10 cellular contexts compared by ENCODE assay signal in the genomic region with DNA sequence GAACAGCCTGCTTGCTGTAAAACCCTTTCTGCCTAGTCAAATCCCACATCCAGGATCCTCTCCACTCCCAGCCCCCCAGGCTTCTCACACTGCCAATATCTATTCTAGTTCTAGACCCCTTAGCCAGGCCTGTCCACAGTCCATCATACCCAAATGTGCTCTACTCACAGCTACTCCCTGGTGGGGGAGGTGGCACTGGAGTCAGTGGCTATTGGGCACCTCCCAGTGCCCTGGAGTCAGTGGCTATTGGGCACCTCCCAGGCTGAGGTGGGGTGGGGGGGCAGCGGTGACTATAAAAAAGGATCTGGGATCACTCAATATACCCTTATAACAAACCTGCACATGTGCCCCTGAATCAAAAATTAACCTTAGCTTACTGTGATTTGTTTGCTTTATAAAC. TPM values are rescaled to one million over a fixed set of nuclear protein-coding genes. Genes with fewer than 3 reads are reported as not detected.
DNase-seq lines count a peak whose midpoint lies in the region; ATAC-seq and TF ChIP-seq lines count a peak whose summit lies in the region.
"Had no signal": no experiment of that assay in that cellular context is flagged by ENCODE, and none has a peak within 500 bp of the region (broad histone marks: within the 10 kb centered on the region; RNA-seq: fewer than 3 reads in every experiment).

No MANE protein-coding gene starts in this region.

- 14 to 47% methylated on average over 1 of the region's 1 CpG for WGBS in transverse colon (ENCODE audit: low coverage in 1 of 2), 2 donors
- WGBS in sigmoid colon, 2 donors, result 14 to 67% methylated on average over 1 of the region's 1 CpG

- no peaks in the 10 kb centered on the region for H3K36me3 Mint-ChIP-seq in activated naive CD4-positive, alpha-beta T cell treated with anti-CD3 and anti-CD28 coated beads, Interleukin-2, amount 50 U/mL, for 24 hours
- no peaks in the 10 kb centered on the region for H3K36me3 Mint-ChIP-seq in activated naive CD4-positive, alpha-beta T cell treated with anti-CD3 and anti-CD28 coated beads, Interleukin-2, amount 50 U/mL, for 72 hours
- H3K36me3 Mint-ChIP-seq in stimulated activated naive B cell treated with anti-CD40 and anti-IgM and Interleukin-4, amounts not matched to agents 10 μg/mL and 1 μg/mL and 100 μg/mL, for 72 hours, result no peaks in the 10 kb centered on the region

- H3K4me1 ChIP-seq in left lung (peaks cover 0 to 19% of the 10 kb centered on the region in 2 donors), transverse colon (peaks cover 18 to 47% (median 30%) of the 10 kb centered on the region in 4 donors), sigmoid colon (peaks cover 0 to 19% (median 12%) of the 10 kb centered on the region in 4 donors)

- TF ChIP-seq CTCF in VCaP (conservative IDR thresholded peaks at IDR 0.05) (no peak), left lung (IDR thresholded peaks at IDR 0.05) (no peak), transverse colon (IDR thresholded peaks at IDR 0.05) (no peak), sigmoid colon (IDR thresholded peaks at IDR 0.05) (no peak)

- peak overlapping the region; percentile 62 for H3K4me3 Mint-ChIP-seq in activated naive CD4-positive, alpha-beta T cell treated with anti-CD3 and anti-CD28 coated beads, Interleukin-2, amount 50 U/mL, for 24 hours
- H3K4me3 Mint-ChIP-seq in stimulated activated naive B cell treated with anti-CD40 and anti-IgM and Interleukin-4, amounts not matched to agents 10 μg/mL and 1 μg/mL and 100 μg/mL, for 72 hours, result peak overlapping the region in 1 of 2 donors; percentile 87

- H3K9me3 Mint-ChIP-seq in activated naive CD4-positive, alpha-beta T cell treated with anti-CD3 and anti-CD28 coated beads, Interleukin-2, amount 50 U/mL, for 24 hours, result no peaks in the 10 kb centered on the region
- H3K9me3 Mint-ChIP-seq in activated naive CD4-positive, alpha-beta T cell treated with anti-CD3 and anti-CD28 coated beads, Interleukin-2, amount 50 U/mL, for 72 hours, result no peaks in the 10 kb centered on the region
- H3K9me3 Mint-ChIP-seq in stimulated activated naive B cell treated with anti-CD40 and anti-IgM and Interleukin-4, amounts not matched to agents 10 μg/mL and 1 μg/mL and 100 μg/mL, for 72 hours, result no peaks in the 10 kb centered on the region

- H3K27me3 ChIP-seq in left lung (peaks cover 0 to 6% of the 10 kb centered on the region in 2 donors), transverse colon (no peaks in the 10 kb centered on the region), sigmoid colon (no peaks in the 10 kb centered on the region)

- H3K36me3 ChIP-seq in left lung, result no peaks in the 10 kb centered on the region
- peaks cover 0 to 5% (median 0%) of the 10 kb centered on the region in 4 donors for H3K36me3 ChIP-seq in transverse colon
- H3K36me3 ChIP-seq in sigmoid colon, result no peaks in the 10 kb centered on the region

- intact Hi-C loops in left lung (cut with DNase I), result no loop called here
- intact Hi-C loops in transverse colon (cut with DNase I; ENCODE audit: low total_unique reads), result no loop called here
- intact Hi-C loops in sigmoid colon (cut with DNase I), result no loop called here

- peak overlapping the region; percentile 48 to 58 for H3K4me3 ChIP-seq in left lung
- peak overlapping the region in 1 of 4 donors; percentile 35 for H3K4me3 ChIP-seq in transverse colon
- peak overlapping the region in 2 of 4 donors; percentile 38 to 54 for H3K4me3 ChIP-seq in sigmoid colon

- ATAC-seq in activated naive CD4-positive, alpha-beta T cell treated with anti-CD3 and anti-CD28 coated beads, Interleukin-2, amount 50 U/mL, for 72 hours, result no peak
- ATAC-seq in left lung (no peak), GM19452 (IDR thresholded peaks at IDR 0.05; ENCODE audit: unreplicated experiment) (no peak)
- no peak for ATAC-seq in stimulated activated naive B cell treated with anti-CD40 and anti-IgM and Interleukin-4, amounts not matched to agents 10 μg/mL and 1 μg/mL and 100 μg/mL, for 72 hours (replicated peaks)

- TF ChIP-seq EP300 in transverse colon (IDR thresholded peaks at IDR 0.05; ENCODE audit: low read depth) (no peak), sigmoid colon (IDR thresholded peaks at IDR 0.05) (no peak)

- in situ Hi-C loops in transverse colon (cut with MboI; ENCODE audit: low pct_ligation_motif_present in 1 of 4, low pct_unique_long_range_greater_than_20kb in 1 of 4, low sequenced_read_pairs in 3 of 4), result no loop called here

- H3K27ac ChIP-seq in VCaP (peak overlapping the region; percentile 74), left lung (no peak overlapping the region), transverse colon (peak overlapping the region; percentile 78 to 98 (median 87)), sigmoid colon (no peak overlapping the region)

- H3K27ac Mint-ChIP-seq in activated naive CD4-positive, alpha-beta T cell treated with anti-CD3 and anti-CD28 coated beads, Interleukin-2, amount 50 U/mL, for 24 hours, result no peak overlapping the region
- H3K27ac Mint-ChIP-seq in activated naive CD4-positive, alpha-beta T cell treated with anti-CD3 and anti-CD28 coated beads, Interleukin-2, amount 50 U/mL, for 72 hours, result no peak overlapping the region
- no peak overlapping the region for H3K27ac Mint-ChIP-seq in stimulated activated naive B cell treated with anti-CD40 and anti-IgM and Interleukin-4, amounts not matched to agents 10 μg/mL and 1 μg/mL and 100 μg/mL, for 72 hours

- DNase-seq in activated naive CD4-positive, alpha-beta T cell treated with anti-CD3 and anti-CD28 coated beads, Interleukin-2, amount 50 U/mL, for 72 hours (ENCODE audit: low spot score in 2 of 2), result no peak
- DNase-seq in left lung (no peak), transverse colon (peak; percentile 48), sigmoid colon (no peak)
- no peak for DNase-seq in stimulated activated naive B cell treated with anti-CD40 and anti-IgM and Interleukin-4, amounts not matched to agents 10 μg/mL and 1 μg/mL and 100 μg/mL, for 72 hours
- DNase-seq: SIG-M5 had no signal

- TF ChIP-seq POLR2A in transverse colon (IDR thresholded peaks at IDR 0.05) (no peak), sigmoid colon (IDR thresholded peaks at IDR 0.05) (no peak)

- H3K9me3 ChIP-seq in left lung (no peaks in the 10 kb centered on the region), transverse colon (no peaks in the 10 kb centered on the region), sigmoid colon (no peaks in the 10 kb centered on the region)

- H3K27me3 Mint-ChIP-seq in activated naive CD4-positive, alpha-beta T cell treated with anti-CD3 and anti-CD28 coated beads, Interleukin-2, amount 50 U/mL, for 24 hours, result no peaks in the 10 kb centered on the region
- peaks cover 0 to 5% of the 10 kb centered on the region in 2 donors for H3K27me3 Mint-ChIP-seq in stimulated activated naive B cell treated with anti-CD40 and anti-IgM and Interleukin-4, amounts not matched to agents 10 μg/mL and 1 μg/mL and 100 μg/mL, for 72 hours

- peaks cover 7% of the 10 kb centered on the region for H3K4me1 Mint-ChIP-seq in activated naive CD4-positive, alpha-beta T cell treated with anti-CD3 and anti-CD28 coated beads, Interleukin-2, amount 50 U/mL, for 24 hours
- peaks cover 9 to 10% of the 10 kb centered on the region in 2 donors for H3K4me1 Mint-ChIP-seq in stimulated activated naive B cell treated with anti-CD40 and anti-IgM and Interleukin-4, amounts not matched to agents 10 μg/mL and 1 μg/mL and 100 μg/mL, for 72 hours

RNA-seq across cellular contexts. Expression of gene DISP2, which starts 0.8 kb away (rescaled TPM):
- total RNA-seq in activated naive CD4-positive, alpha-beta T cell treated with anti-CD3 and anti-CD28 coated beads, Interleukin-2, amount 50 U/mL, for 72 hours, result under 1 TPM; 0.06 to 0.50 TPM
- total RNA-seq in left lung (1 to 10 TPM in 1 of 2 donors, under 1 TPM in 1; 0.65 to 2.5 TPM), transverse colon (10 to 100 TPM in 2 of 4 donors, 1 to 10 TPM in 2; 8.6 to 12.9 (median 10.9) TPM), sigmoid colon (1 to 10 TPM in 1 of 4 donors, under 1 TPM in 3; 0.16 to 1.1 (median 0.38) TPM)
- 1 to 10 TPM; 1.8 to 3.0 (median 2.8) TPM for polyA plus RNA-seq in sigmoid colon

RNA-seq across cellular contexts. Expression of gene PHGR1, which starts 6.4 kb away (rescaled TPM):
- total RNA-seq in activated naive CD4-positive, alpha-beta T cell treated with anti-CD3 and anti-CD28 coated beads, Interleukin-2, amount 50 U/mL, for 72 hours, result not detected
- total RNA-seq in left lung (not detected), transverse colon (1,000 to 10,000 TPM; 2,387 to 4,992 (median 3,189) TPM), sigmoid colon (1 to 10 TPM in 1 of 4 donors, not detected in 3; 8.2 TPM)
- polyA plus RNA-seq in sigmoid colon, result over 10,000 TPM; 12,817 to 35,077 (median 19,474) TPM
- total RNA-seq: dermis microvascular lymphatic vessel endothelial cell had no signal

RNA-seq across cellular contexts. Expression of gene CCDC9B, which starts 16.5 kb away (rescaled TPM):
- 1 to 10 TPM; 1.6 to 2.8 TPM for total RNA-seq in activated naive CD4-positive, alpha-beta T cell treated with anti-CD3 and anti-CD28 coated beads, Interleukin-2, amount 50 U/mL, for 72 hours
- total RNA-seq in left lung (10 to 100 TPM; 31.7 to 65.4 TPM), transverse colon (10 to 100 TPM; 22.0 to 49.4 (median 36.9) TPM), sigmoid colon (10 to 100 TPM; 43.9 to 97.2 (median 65.3) TPM)
- polyA plus RNA-seq in sigmoid colon, result 10 to 100 TPM in 1 of 3 donors, 1 to 10 TPM in 2; 5.1 to 33.4 (median 7.8) TPM

RNA-seq across cellular contexts. Expression of gene KNSTRN, which starts 25.3 kb away (rescaled TPM):
- total RNA-seq in activated naive CD4-positive, alpha-beta T cell treated with anti-CD3 and anti-CD28 coated beads, Interleukin-2, amount 50 U/mL, for 72 hours, result 10 to 100 TPM; 48.6 to 96.4 TPM
- 10 to 100 TPM; 14.2 to 32.2 TPM for total RNA-seq in left lung
- total RNA-seq in transverse colon, result 10 to 100 TPM in 1 of 4 donors, 1 to 10 TPM in 3; 7.5 to 80.4 (median 8.3) TPM
- total RNA-seq in sigmoid colon, result 10 to 100 TPM in 1 of 4 donors, 1 to 10 TPM in 3; 5.0 to 13.8 (median 6.6) TPM
- 10 to 100 TPM in 1 of 3 donors, 1 to 10 TPM in 2; 6.0 to 18.9 (median 9.5) TPM for polyA plus RNA-seq in sigmoid colon

RNA-seq across cellular contexts. Expression of gene INAFM2, which starts 33.8 kb away (rescaled TPM):
- total RNA-seq in activated naive CD4-positive, alpha-beta T cell treated with anti-CD3 and anti-CD28 coated beads, Interleukin-2, amount 50 U/mL, for 72 hours, result 10 to 100 TPM in 1 of 2 donors, 1 to 10 TPM in 1; 5.8 to 14.2 TPM
- total RNA-seq in left lung (10 to 100 TPM; 27.1 to 37.1 TPM), transverse colon (10 to 100 TPM; 14.5 to 62.1 (median 19.4) TPM), sigmoid colon (10 to 100 TPM; 41.0 to 63.1 (median 51.8) TPM)
- polyA plus RNA-seq in sigmoid colon, result 10 to 100 TPM in 1 of 3 donors, 1 to 10 TPM in 2; 6.6 to 13.4 (median 9.0) TPM

Comparison
In these comparisons a context has a peak if more than half of its experiments do, and no peak if none do; other contexts are left out.
1. H3K27ac ChIP-seq: peak in VCaP (single experiment) and transverse colon (4 of 4); none in left lung (0 of 2) and sigmoid colon (0 of 4).
2. RNA of gene PHGR1, which starts 6.4 kb away (total RNA-seq): 2,387 to 4,992 TPM in transverse colon; 8.2 TPM in sigmoid colon, not detected in activated naive CD4-positive, alpha-beta T cell treated with anti-CD3 and anti-CD28 coated beads, Interleukin-2, amount 50 U/mL, for 72 hours and not detected in left lung; every median in the first group is over 100 times any median in the second.
3. RNA of gene CCDC9B, which starts 16.5 kb away (total RNA-seq): 43.9 to 97.2 TPM in sigmoid colon, 31.7 to 65.4 TPM in left lung and 22.0 to 49.4 TPM in transverse colon; 1.6 to 2.8 TPM in activated naive CD4-positive, alpha-beta T cell treated with anti-CD3 and anti-CD28 coated beads, Interleukin-2, amount 50 U/mL, for 72 hours; every median in the first group is over 4 times any median in the second.